Comparison of ENCODE assay signal across 8 cellular contexts in genomic region chr4:176377705-176378302, GRCh38. TPM values are rescaled to one million over a fixed set of nuclear protein-coding genes. Genes with fewer than 3 reads are reported as not detected.
A peak's percentile ranks its signal among the peaks of the same experiment; 100 is the strongest.
DNase-seq lines count a peak whose midpoint lies in the region; ATAC-seq and TF ChIP-seq lines count a peak whose summit lies in the region.

No MANE protein-coding gene starts in this region.

- H3K4me3 ChIP-seq in AG09309 (ENCODE audit: control insufficient read depth, low read depth, low read length): no peak overlapping the region
- no peak overlapping the region for H3K4me3 ChIP-seq in esophagus muscularis mucosa

- peak; percentile 90 for ATAC-seq in GM18520 (IDR thresholded peaks at IDR 0.05; ENCODE audit: unreplicated experiment)
- ATAC-seq in HG02870 (IDR thresholded peaks at IDR 0.05; ENCODE audit: unreplicated experiment): peak; percentile 90

- peak; percentile 29 for TF ChIP-seq CTCF in AG09309 (IDR thresholded peaks at IDR 0.05; ENCODE audit: control insufficient read depth, insufficient read depth, low read depth, low read length, missing control alignments)
- TF ChIP-seq CTCF in esophagus muscularis mucosa (IDR thresholded peaks at IDR 0.05): peak; percentile 12 to 44 (median 29)

- no peak for TF ChIP-seq EP300 in esophagus muscularis mucosa (IDR thresholded peaks at IDR 0.05)

- no peaks in the 10 kb centered on the region for H3K4me1 ChIP-seq in esophagus muscularis mucosa

- TF ChIP-seq POLR2A in esophagus muscularis mucosa (IDR thresholded peaks at IDR 0.05; ENCODE audit: low read depth): no peak

- 85% methylated on average over 2 of the region's 2 CpGs for WGBS in esophagus muscularis mucosa

- H3K27me3 ChIP-seq in esophagus muscularis mucosa: no peaks in the 10 kb centered on the region

- H3K36me3 ChIP-seq in esophagus muscularis mucosa: no peaks in the 10 kb centered on the region

- no peak for DNase-seq in AG09309 (ENCODE audit: low read depth)
- peak; percentile 9 for DNase-seq in NCI-H526 treated with DMSO at 0.1 percent for 48 hours (lab: John Stamatoyannopoulos, UW)
- DNase-seq in esophagus muscularis mucosa (ENCODE audit: extremely low spot score): no peak
- DNase-seq in activated naive CD4-positive, alpha-beta T cell (lab: John Stamatoyannopoulos, UW): no peak
- no peak for DNase-seq in stimulated activated CD4-positive, alpha-beta T cell treated with anti-CD3 and anti-CD28 coated beads, Interleukin-2, amount 100 ng/mL, for 48 hours
- no peak for DNase-seq in activated CD4-positive, CD25-positive, alpha-beta regulatory T cell (lab: John Stamatoyannopoulos, UW)

- no peaks in the 10 kb centered on the region for H3K9me3 ChIP-seq in esophagus muscularis mucosa

- H3K27ac ChIP-seq in esophagus muscularis mucosa (replicated peaks in 1 of 4): no peak overlapping the region

- intact Hi-C loops in esophagus muscularis mucosa (cut with DNase I): loop anchor here (2.0 kb wide), 1 partner anchor 669 kb away; no protein-coding TSS in a partner anchor

RNA-seq across cellular contexts. Expression of gene SPCS3, which starts 58.0 kb away (rescaled TPM):
- 10 to 100 TPM; 35.5 to 48.4 (median 46.0) TPM for total RNA-seq in esophagus muscularis mucosa
